Comparison of ENCODE assay signal across 29 cellular contexts in genomic region chr3:39202094-39202493, GRCh38. TPM values are rescaled to one million over a fixed set of nuclear protein-coding genes. Genes with fewer than 3 reads are reported as not detected.
DNase-seq lines count a peak whose midpoint lies in the region; ATAC-seq and TF ChIP-seq lines count a peak whose summit lies in the region.
"Had no signal": no experiment of that assay in that cellular context is flagged by ENCODE, and none has a peak within 500 bp of the region (broad histone marks: within the 10 kb centered on the region; RNA-seq: fewer than 3 reads in every experiment).

No MANE protein-coding gene starts in this region.

- H3K27ac ChIP-seq in endodermal cell (ENCODE audit: low read depth, low read length) (no peak overlapping the region), testis (no peak overlapping the region)
- H3K27ac ChIP-seq: esophagus squamous epithelium, GM23248, HL-60, thoracic aorta had no signal

- H3K36me3 ChIP-seq in endodermal cell (ENCODE audit: control insufficient read depth, insufficient read depth, low read length), result no peaks in the 10 kb centered on the region
- H3K36me3 ChIP-seq in testis (ENCODE audit: low read depth, missing control alignments), result no peaks in the 10 kb centered on the region
- H3K36me3 ChIP-seq: esophagus squamous epithelium, MG63, thoracic aorta had no signal

- peaks cover 28% of the 10 kb centered on the region for H3K27me3 Mint-ChIP-seq in activated CD8-positive, alpha-beta T cell treated with anti-CD3 and anti-CD28 coated beads, Interleukin-2, amount 10 ng/mL, durations not matched to agents 7 days and 5 days (ENCODE audit: low read depth)
- peaks cover 11% of the 10 kb centered on the region for H3K27me3 Mint-ChIP-seq in activated CD8-positive, alpha-beta T cell treated with anti-CD3 and anti-CD28 coated beads for 36 hours
- peaks cover 8% of the 10 kb centered on the region for H3K27me3 Mint-ChIP-seq in endodermal cell (ENCODE audit: insufficient read depth)

- no peak overlapping the region for H3K9ac ChIP-seq in endodermal cell (ENCODE audit: extremely low read depth, low read length, poor library complexity, severe bottlenecking)
- H3K9ac ChIP-seq: GM23248 had no signal

- no peak overlapping the region for H3K4me3 ChIP-seq in endodermal cell (ENCODE audit: low read length)
- no peak overlapping the region for H3K4me3 ChIP-seq in testis
- H3K4me3 ChIP-seq: esophagus squamous epithelium, GM23248, MG63, thoracic aorta had no signal

- H3K9me3 Mint-ChIP-seq in activated CD8-positive, alpha-beta T cell treated with anti-CD3 and anti-CD28 coated beads, Interleukin-2, amount 10 ng/mL, durations not matched to agents 7 days and 5 days (ENCODE audit: insufficient read depth), result no peaks in the 10 kb centered on the region
- no peaks in the 10 kb centered on the region for H3K9me3 Mint-ChIP-seq in activated CD8-positive, alpha-beta T cell treated with anti-CD3 and anti-CD28 coated beads for 36 hours
- H3K9me3 Mint-ChIP-seq in endodermal cell, result peaks cover 5% of the 10 kb centered on the region
- H3K9me3 Mint-ChIP-seq: activated naive CD4-positive, alpha-beta T cell treated with anti-CD3 and anti-CD28 coated beads, Interleukin-2, amount 10 ng/mL, durations not matched to agents 7 days and 5 days; IgD-negative memory B cell; memory B cell; stimulated activated naive B cell treated with anti-CD40 and anti-IgM and Interleukin-4, amounts not matched to agents 10 μg/mL and 1 μg/mL and 100 μg/mL, for 72 hours had no signal

- ATAC-seq in activated CD8-positive, alpha-beta T cell treated with anti-CD3 and anti-CD28 coated beads, Interleukin-2, amount 10 ng/mL, durations not matched to agents 7 days and 5 days, result peak; percentile 42
- ATAC-seq in activated CD8-positive, alpha-beta T cell treated with anti-CD3 and anti-CD28 coated beads for 36 hours, result no peak
- ATAC-seq in GM21723 (IDR thresholded peaks at IDR 0.05; ENCODE audit: unreplicated experiment), result no peak
- ATAC-seq in left colon, result no peak

- TF ChIP-seq CTCF in activated CD8-positive, alpha-beta T cell treated with anti-CD3 and anti-CD28 coated beads for 36 hours (IDR thresholded peaks at IDR 0.05), result no peak
- peak; percentile 33 for TF ChIP-seq CTCF in endodermal cell (conservative IDR thresholded peaks at IDR 0.05)
- peak in 1 of 3 experiments; percentile 24 for TF ChIP-seq CTCF in testis (IDR thresholded peaks at IDR 0.05)

- H3K36me3 Mint-ChIP-seq in activated CD8-positive, alpha-beta T cell treated with anti-CD3 and anti-CD28 coated beads, Interleukin-2, amount 10 ng/mL, durations not matched to agents 7 days and 5 days (ENCODE audit: low read depth), result no peaks in the 10 kb centered on the region
- H3K36me3 Mint-ChIP-seq in activated CD8-positive, alpha-beta T cell treated with anti-CD3 and anti-CD28 coated beads for 36 hours (ENCODE audit: low read depth), result no peaks in the 10 kb centered on the region
- no peaks in the 10 kb centered on the region for H3K36me3 Mint-ChIP-seq in endodermal cell (ENCODE audit: low read depth)
- H3K36me3 Mint-ChIP-seq: activated naive CD4-positive, alpha-beta T cell treated with anti-CD3 and anti-CD28 coated beads, Interleukin-2, amount 10 ng/mL, durations not matched to agents 7 days and 5 days; IgD-negative memory B cell; stimulated activated naive B cell treated with anti-CD40 and anti-IgM and Interleukin-4, amounts not matched to agents 10 μg/mL and 1 μg/mL and 100 μg/mL, for 72 hours had no signal

- intact Hi-C loops in activated CD8-positive, alpha-beta T cell treated with anti-CD3 and anti-CD28 coated beads for 36 hours (cut with micrococcal nuclease), result no loop called here
- intact Hi-C loops in testis (cut with DNase I; ENCODE audit: low total_unique reads), result no loop called here
- intact Hi-C loops in left colon (cut with DNase I, micrococcal nuclease), result loop anchor here in 1 of 2 donors (10.0 kb wide), 1 partner anchor 83 kb away; the partner anchor contains the start of gene CX3CR1

- H3K9me3 ChIP-seq in endodermal cell (ENCODE audit: control insufficient read depth, low read length) (no peaks in the 10 kb centered on the region), testis (no peaks in the 10 kb centered on the region)
- H3K9me3 ChIP-seq: esophagus squamous epithelium, MG63 had no signal

- no peak for DNase-seq in activated CD8-positive, alpha-beta T cell treated with anti-CD3 and anti-CD28 coated beads, Interleukin-2, amount 10 ng/mL, durations not matched to agents 7 days and 5 days
- DNase-seq in activated CD8-positive, alpha-beta T cell treated with anti-CD3 and anti-CD28 coated beads for 36 hours, result no peak
- DNase-seq in UCSD-AML1 (lab: John Stamatoyannopoulos, UW; ENCODE audit: unreplicated experiment) (peak; percentile 36), endodermal cell (no peak), testis (peak; percentile 71), NCI-H1417 treated with DMSO at 0.1 percent for 48 hours (lab: John Stamatoyannopoulos, UW) (no peak), left colon (no peak)
- DNase-seq: activated CD4-positive, CD25-positive, alpha-beta regulatory T cell treated with anti-CD3 and anti-CD28 coated beads, Interleukin-2, amount 50 U/mL, for 72 hours; activated naive CD4-positive, alpha-beta T cell treated with anti-CD3 and anti-CD28 coated beads, Interleukin-2, amount 10 ng/mL, durations not matched to agents 7 days and 5 days; activated T-cell treated with anti-CD3 and anti-CD28 coated beads, Interleukin-2, amount 50 U/mL, for 48 hours; cerebellar nuclear complex; COR-L47; DND-41; effector memory CD4-positive, alpha-beta T cell; esophagus squamous epithelium; GM23248; kidney; MG63; NCI-H1694 treated with DMSO at 0.1 percent for 48 hours; NCI-H526 treated with DMSO at 0.1 percent for 48 hours; stimulated activated CD4-positive, alpha-beta T cell treated with anti-CD3 and anti-CD28 coated beads, Interleukin-2, amount 100 ng/mL, for 48 hours; stimulated activated naive B cell treated with anti-CD40 and anti-IgM and Interleukin-4, amounts not matched to agents 10 μg/mL and 1 μg/mL and 100 μg/mL, for 72 hours; T1000 had no signal

- H3K4me1 Mint-ChIP-seq in activated CD8-positive, alpha-beta T cell treated with anti-CD3 and anti-CD28 coated beads, Interleukin-2, amount 10 ng/mL, durations not matched to agents 7 days and 5 days (ENCODE audit: low read depth), result no peaks in the 10 kb centered on the region
- no peaks in the 10 kb centered on the region for H3K4me1 Mint-ChIP-seq in activated CD8-positive, alpha-beta T cell treated with anti-CD3 and anti-CD28 coated beads for 36 hours (ENCODE audit: low read depth)
- peaks cover 15% of the 10 kb centered on the region for H3K4me1 Mint-ChIP-seq in endodermal cell
- H3K4me1 Mint-ChIP-seq: activated naive CD4-positive, alpha-beta T cell treated with anti-CD3 and anti-CD28 coated beads, Interleukin-2, amount 10 ng/mL, durations not matched to agents 7 days and 5 days; IgD-negative memory B cell; memory B cell had no signal

- no peaks in the 10 kb centered on the region for H3K27me3 ChIP-seq in endodermal cell (ENCODE audit: control insufficient read depth, insufficient read depth, low read length, poor library complexity, severe bottlenecking)
- no peaks in the 10 kb centered on the region for H3K27me3 ChIP-seq in testis

- POLR2A ChIA-PET in activated CD8-positive, alpha-beta T cell treated with anti-CD3 and anti-CD28 coated beads, Interleukin-2, amount 10 ng/mL, durations not matched to agents 7 days and 5 days (lab: Charles Lee), result no interaction called here
- POLR2A ChIA-PET in activated CD8-positive, alpha-beta T cell treated with anti-CD3 and anti-CD28 coated beads for 36 hours (lab: Charles Lee), result no interaction called here

- no peak for TF ChIP-seq POLR2A in testis (IDR thresholded peaks at IDR 0.05)

- CTCF ChIA-PET in activated CD8-positive, alpha-beta T cell treated with anti-CD3 and anti-CD28 coated beads, Interleukin-2, amount 10 ng/mL, durations not matched to agents 7 days and 5 days (lab: Charles Lee), result interaction anchor here (0.8 to 1.7 kb wide), 2 partner anchors 12 to 86 kb away, joined by 3 to 11 read pairs; no protein-coding TSS in a partner anchor
- CTCF ChIA-PET in activated CD8-positive, alpha-beta T cell treated with anti-CD3 and anti-CD28 coated beads for 36 hours (lab: Charles Lee), result interaction anchor here (1.0 to 5.2 kb wide), 3 partner anchors 10 to 86 kb away, joined by 3 to 31 read pairs (median 4); no protein-coding TSS in a partner anchor

- no peak overlapping the region for H3K4me3 Mint-ChIP-seq in activated CD8-positive, alpha-beta T cell treated with anti-CD3 and anti-CD28 coated beads, Interleukin-2, amount 10 ng/mL, durations not matched to agents 7 days and 5 days
- H3K4me3 Mint-ChIP-seq in activated CD8-positive, alpha-beta T cell treated with anti-CD3 and anti-CD28 coated beads for 36 hours, result no peak overlapping the region
- no peak overlapping the region for H3K4me3 Mint-ChIP-seq in endodermal cell
- H3K4me3 Mint-ChIP-seq: activated naive CD4-positive, alpha-beta T cell treated with anti-CD3 and anti-CD28 coated beads, Interleukin-2, amount 10 ng/mL, durations not matched to agents 7 days and 5 days; memory B cell; stimulated activated naive B cell treated with anti-CD40 and anti-IgM and Interleukin-4, amounts not matched to agents 10 μg/mL and 1 μg/mL and 100 μg/mL, for 72 hours had no signal

- no peak overlapping the region for H3K27ac Mint-ChIP-seq in activated CD8-positive, alpha-beta T cell treated with anti-CD3 and anti-CD28 coated beads, Interleukin-2, amount 10 ng/mL, durations not matched to agents 7 days and 5 days
- no peak overlapping the region for H3K27ac Mint-ChIP-seq in activated CD8-positive, alpha-beta T cell treated with anti-CD3 and anti-CD28 coated beads for 36 hours
- H3K27ac Mint-ChIP-seq in endodermal cell, result no peak overlapping the region
- H3K27ac Mint-ChIP-seq: activated naive CD4-positive, alpha-beta T cell treated with anti-CD3 and anti-CD28 coated beads, Interleukin-2, amount 10 ng/mL, durations not matched to agents 7 days and 5 days; memory B cell; stimulated activated naive B cell treated with anti-CD40 and anti-IgM and Interleukin-4, amounts not matched to agents 10 μg/mL and 1 μg/mL and 100 μg/mL, for 72 hours had no signal

- 87 to 100% methylated on average over 3 of the region's 3 CpGs for WGBS in endodermal cell (ENCODE audit: insufficient coverage in 1 of 2, insufficient read length in 1 of 2), 2 experiments
- 28 to 50% methylated on average over 1 to 3 of the region's 3 CpGs for WGBS in testis, 2 donors

- H3K4me1 ChIP-seq in endodermal cell (ENCODE audit: control insufficient read depth, insufficient read depth, low read length) (no peaks in the 10 kb centered on the region), testis (peaks cover 5% of the 10 kb centered on the region)
- H3K4me1 ChIP-seq: esophagus squamous epithelium had no signal

RNA-seq across cellular contexts. Expression of gene XIRP1, which starts 9.7 kb away (rescaled TPM):
- not detected for total RNA-seq in activated CD8-positive, alpha-beta T cell treated with anti-CD3 and anti-CD28 coated beads, Interleukin-2, amount 10 ng/mL, durations not matched to agents 7 days and 5 days
- 1 to 10 TPM; 2.5 TPM for total RNA-seq in activated CD8-positive, alpha-beta T cell treated with anti-CD3 and anti-CD28 coated beads for 36 hours
- total RNA-seq in endodermal cell (not detected), testis (under 1 TPM; 0.24 to 0.37 TPM), left colon (not detected)
- 0.07 TPM for polyA plus RNA-seq in endodermal cell (2013, experiment 1 of 2)
- polyA plus RNA-seq in endodermal cell (2013, experiment 2 of 2), result 0.08 TPM
- 2.8 TPM for polyA plus RNA-seq in testis (ENCODE audit: insufficient read depth, low read depth, low replicate concordance)
- total RNA-seq: glomerular endothelial cell, GM23248 had no signal
- polyA plus RNA-seq: GM23248, IgD-negative memory B cell had no signal

RNA-seq across cellular contexts. Expression of gene CSRNP1, which starts 48.7 kb away (rescaled TPM):
- total RNA-seq in activated CD8-positive, alpha-beta T cell treated with anti-CD3 and anti-CD28 coated beads, Interleukin-2, amount 10 ng/mL, durations not matched to agents 7 days and 5 days, result 10 to 100 TPM; 15.6 to 16.0 TPM
- total RNA-seq in activated CD8-positive, alpha-beta T cell treated with anti-CD3 and anti-CD28 coated beads for 36 hours, result 10 to 100 TPM; 88.0 to 88.3 TPM
- total RNA-seq in endodermal cell (10 to 100 TPM in 1 of 2 donors, 1 to 10 TPM in 1; 9.2 to 11.1 TPM), testis (10 to 100 TPM; 27.0 to 30.4 TPM), left colon (10 to 100 TPM; 19.2 to 33.7 TPM)
- 7.5 TPM for polyA plus RNA-seq in endodermal cell (2013, experiment 1 of 2)
- 8.0 TPM for polyA plus RNA-seq in endodermal cell (2013, experiment 2 of 2)
- polyA plus RNA-seq in testis (ENCODE audit: insufficient read depth, low read depth, low replicate concordance), result 20.4 TPM

Comparison
In these comparisons a context has a peak if more than half of its experiments do, and no peak if none do; other contexts are left out.
1. DNase-seq: peak in UCSD-AML1 (single experiment) and testis (single experiment); none in activated CD8-positive, alpha-beta T cell treated with anti-CD3 and anti-CD28 coated beads, Interleukin-2, amount 10 ng/mL, durations not matched to agents 7 days and 5 days (single experiment), activated CD8-positive, alpha-beta T cell treated with anti-CD3 and anti-CD28 coated beads for 36 hours (single experiment), endodermal cell (single experiment), NCI-H1417 treated with DMSO at 0.1 percent for 48 hours (single experiment) and left colon (0 of 2).